15 cellular contexts compared by ENCODE assay signal in the genomic region with DNA sequence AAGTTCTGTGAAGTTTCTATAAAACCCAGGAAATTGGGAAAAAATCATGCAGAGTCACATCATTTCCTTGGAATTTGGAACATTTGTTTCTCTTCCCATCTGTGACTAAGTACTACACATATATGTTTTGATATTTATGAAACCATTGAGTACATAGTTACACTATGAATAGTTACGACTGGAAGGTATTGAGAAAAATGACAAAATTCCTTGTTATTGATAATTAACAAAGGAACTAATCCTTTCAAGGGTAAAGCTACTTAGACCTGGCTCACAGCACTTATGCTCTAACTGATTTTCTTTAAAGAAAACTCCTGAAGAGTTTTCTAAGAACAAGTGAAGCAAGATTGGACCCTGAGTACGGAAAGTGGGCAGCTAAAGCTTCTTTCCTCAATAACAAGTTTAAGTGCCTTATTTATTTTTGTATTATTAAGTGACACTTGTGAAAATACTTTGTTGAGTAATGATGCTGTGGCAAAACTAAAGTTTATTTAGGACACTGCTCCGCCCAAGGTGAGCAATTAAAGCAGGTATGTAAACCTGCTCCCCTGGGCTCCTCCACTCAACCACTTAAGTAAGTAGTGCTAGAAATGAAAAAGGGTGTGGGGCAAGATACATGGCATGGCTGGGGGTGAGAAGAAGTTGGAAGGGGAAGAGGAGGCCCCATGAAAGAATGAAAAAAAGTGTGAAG. TPM values are rescaled to one million over a fixed set of nuclear protein-coding genes. Genes with fewer than 3 reads are reported as not detected.
DNase-seq lines count a peak whose midpoint lies in the region; ATAC-seq and TF ChIP-seq lines count a peak whose summit lies in the region.
"Had no signal": no experiment of that assay in that cellular context is flagged by ENCODE, and none has a peak within 500 bp of the region (broad histone marks: within the 10 kb centered on the region; RNA-seq: fewer than 3 reads in every experiment).

No MANE protein-coding gene starts in this region.

- no peaks in the 10 kb centered on the region for H3K36me3 Mint-ChIP-seq in MCF 10A (ENCODE audit: insufficient read depth, unreplicated experiment)
- H3K36me3 Mint-ChIP-seq: WTC11 had no signal

- H3K27ac Mint-ChIP-seq in MCF 10A (ENCODE audit: low read depth, unreplicated experiment): peak overlapping the region; percentile 25
- H3K27ac Mint-ChIP-seq: activated naive CD8-positive, alpha-beta T cell treated with anti-CD3 and anti-CD28 coated beads, Interleukin-2, amount 10 ng/mL, durations not matched to agents 7 days and 5 days; WTC11 had no signal

- POLR2A ChIA-PET in MCF 10A (lab: Yijun Ruan, JAX): interaction anchor here (0.8 to 3.2 kb wide), 4 partner anchors 9 to 191 kb away, joined by 3 to 25 read pairs (median 4); a partner anchor contains a TSS
- POLR2A ChIA-PET in RWPE1 (lab: Yijun Ruan, JAX; ENCODE audit: low non-redundant PET): no interaction called here

- no peaks in the 10 kb centered on the region for H3K9me3 ChIP-seq in breast epithelium

- H3K4me3 Mint-ChIP-seq in MCF 10A (ENCODE audit: unreplicated experiment): no peak overlapping the region
- H3K4me3 Mint-ChIP-seq: activated naive CD8-positive, alpha-beta T cell treated with anti-CD3 and anti-CD28 coated beads, Interleukin-2, amount 10 ng/mL, durations not matched to agents 7 days and 5 days; WTC11 had no signal

- no peaks in the 10 kb centered on the region for H3K36me3 ChIP-seq in breast epithelium

- H3K27ac ChIP-seq in breast epithelium: no peak overlapping the region
- H3K27ac ChIP-seq in foreskin keratinocyte: peak overlapping the region; percentile 47
- H3K27ac ChIP-seq in RWPE1: no peak overlapping the region
- H3K27ac ChIP-seq: dorsolateral prefrontal cortex had no signal

- TF ChIP-seq CTCF in MCF 10A (IDR thresholded peaks at IDR 0.05; ENCODE audit: unreplicated experiment) (no peak), breast epithelium (IDR thresholded peaks at IDR 0.05) (no peak), foreskin keratinocyte (conservative IDR thresholded peaks at IDR 0.05) (no peak), RWPE1 (conservative IDR thresholded peaks at IDR 0.05; ENCODE audit: low read depth) (no peak)

- intact Hi-C loops in MCF 10A (cut with micrococcal nuclease): no loop called here
- intact Hi-C loops in breast epithelium (cut with DNase I; ENCODE audit: low total_unique reads): no loop called here

- H3K27me3 ChIP-seq in breast epithelium (no peaks in the 10 kb centered on the region), foreskin keratinocyte (no peaks in the 10 kb centered on the region)
- H3K27me3 ChIP-seq: dorsolateral prefrontal cortex had no signal

- no peak for TF ChIP-seq POLR2A in breast epithelium (IDR thresholded peaks at IDR 0.05)

- H3K4me1 ChIP-seq in breast epithelium: no peaks in the 10 kb centered on the region
- H3K4me1 ChIP-seq in foreskin keratinocyte: peaks cover 14% of the 10 kb centered on the region

- CTCF ChIA-PET in MCF 10A (lab: Yijun Ruan, JAX) (interaction anchor here (1.1 kb wide), 1 partner anchor 37 kb away, joined by 3 read pairs; no protein-coding TSS in a partner anchor), RWPE1 (lab: Yijun Ruan, JAX) (no interaction called here)

- BruUV-seq in MCF 10A (replicated peaks; lab: Mats Ljungman, UMichigan): no TSS peak

- H3K9me3 Mint-ChIP-seq in MCF 10A (ENCODE audit: unreplicated experiment): no peaks in the 10 kb centered on the region
- H3K9me3 Mint-ChIP-seq: activated naive CD8-positive, alpha-beta T cell treated with anti-CD3 and anti-CD28 coated beads, Interleukin-2, amount 10 ng/mL, durations not matched to agents 7 days and 5 days; WTC11 had no signal

- H3K27me3 Mint-ChIP-seq in MCF 10A (ENCODE audit: insufficient read depth, unreplicated experiment): no peaks in the 10 kb centered on the region

- peak; percentile 54; the same call in 2 of the 3 replicates for ATAC-seq in SK-N-SH treated with all-trans-retinoic acid at 6 μM for 48 hours
- peak; percentile 72 for ATAC-seq in foreskin keratinocyte
- ATAC-seq in GM19455 (IDR thresholded peaks at IDR 0.05; ENCODE audit: unreplicated experiment): no peak
- ATAC-seq: WTC11 had no signal

- DNase-seq in MCF 10A (ENCODE audit: unreplicated experiment): no peak
- no peak for DNase-seq in breast epithelium (ENCODE audit: low spot score in 2 of 2)
- DNase-seq in foreskin keratinocyte: peak; percentile 37 to 63
- DNase-seq in RWPE1 (ENCODE audit: low spot score): no peak
- no peak for DNase-seq in activated naive CD4-positive, alpha-beta T cell treated with Interleukin-2 at 50 U/mL for 16 hours
- no peak for DNase-seq in RPMI8226
- DNase-seq: ACHN; activated CD8-positive, alpha-beta memory T cell treated with anti-CD3 and anti-CD28 coated beads, Interleukin-2, amount 50 U/mL, for 48 hours; activated naive CD8-positive, alpha-beta T cell treated with anti-CD3 and anti-CD28 coated beads, Interleukin-2, amount 10 ng/mL, durations not matched to agents 7 days and 5 days; dorsolateral prefrontal cortex; hippocampal formation; nucleus accumbens had no signal

- no peak overlapping the region for H3K4me3 ChIP-seq in breast epithelium
- H3K4me3 ChIP-seq: dorsolateral prefrontal cortex had no signal

- H3K4me1 Mint-ChIP-seq in MCF 10A (ENCODE audit: insufficient read depth, unreplicated experiment): peaks cover 14% of the 10 kb centered on the region
- H3K4me1 Mint-ChIP-seq: activated naive CD8-positive, alpha-beta T cell treated with anti-CD3 and anti-CD28 coated beads, Interleukin-2, amount 10 ng/mL, durations not matched to agents 7 days and 5 days had no signal

TF ChIP-seq in SK-N-SH treated with all-trans-retinoic acid at 6 μM for 48 hours, 23 proteins besides CTCF, POLR2A, EP300 and RAD21:
- TF ChIP-seq RARB (CRISPR knock-in tag; IDR thresholded peaks at IDR 0.05): no peak
- TF ChIP-seq BACH2 (CRISPR knock-in tag; IDR thresholded peaks at IDR 0.05; ENCODE audit: borderline replicate concordance): no peak
- no peak for TF ChIP-seq ZNF8 (CRISPR knock-in tag; IDR thresholded peaks at IDR 0.05)

RNA-seq across cellular contexts. Expression of a gene that starts 11.9 kb away (rescaled TPM):
- total RNA-seq in MCF 10A (2022): 5.3 and 7.4 TPM in 2 replicates
- 10 to 100 TPM; 11.7 to 29.1 (median 18.4) TPM for total RNA-seq in breast epithelium
- 2.1 and 2.2 TPM in 2 replicates for total RNA-seq in foreskin keratinocyte
- polyA plus RNA-seq in foreskin keratinocyte: 0.57 and 0.66 TPM in 2 replicates

Comparison
In these comparisons a context has a peak if more than half of its experiments do, and no peak if none do; other contexts are left out.
1. DNase-seq: peak in foreskin keratinocyte (2 of 2); none in MCF 10A (single experiment), breast epithelium (0 of 2), RWPE1 (single experiment), activated naive CD4-positive, alpha-beta T cell treated with Interleukin-2 at 50 U/mL for 16 hours (single experiment) and RPMI8226 (single experiment).